In genomic region chr5:74851684-74852353, GRCh38 we compare ENCODE assay signal across 10 cellular contexts. TPM values are rescaled to one million over a fixed set of nuclear protein-coding genes. Genes with fewer than 3 reads are reported as not detected.
DNase-seq lines count a peak whose midpoint lies in the region; ATAC-seq and TF ChIP-seq lines count a peak whose summit lies in the region.
"Had no signal": no experiment of that assay in that cellular context is flagged by ENCODE, and none has a peak within 500 bp of the region (broad histone marks: within the 10 kb centered on the region; RNA-seq: fewer than 3 reads in every experiment).

No MANE protein-coding gene starts in this region.

- no peaks in the 10 kb centered on the region for H3K27me3 Mint-ChIP-seq in activated T-helper 2 cell treated with anti-CD3 and anti-CD28 coated beads, Interferon-gamma antibody, Interleukin-2, Interleukin-4, amounts not matched to agents 10 μg/mL and 5 μg/mL and 100 μg/mL, durations not matched to agents 14 hours and 24 hours and 36 hours (ENCODE audit: low read depth)
- no peaks in the 10 kb centered on the region for H3K27me3 Mint-ChIP-seq in type B pancreatic cell

- peak overlapping the region; percentile 21 for H3K27ac Mint-ChIP-seq in activated T-helper 2 cell treated with anti-CD3 and anti-CD28 coated beads, Interferon-gamma antibody, Interleukin-2, Interleukin-4, amounts not matched to agents 10 μg/mL and 5 μg/mL and 100 μg/mL, durations not matched to agents 14 hours and 24 hours and 36 hours
- no peak overlapping the region for H3K27ac Mint-ChIP-seq in type B pancreatic cell

- no peaks in the 10 kb centered on the region for H3K36me3 Mint-ChIP-seq in activated T-helper 2 cell treated with anti-CD3 and anti-CD28 coated beads, Interferon-gamma antibody, Interleukin-2, Interleukin-4, amounts not matched to agents 10 μg/mL and 5 μg/mL and 100 μg/mL, durations not matched to agents 14 hours and 24 hours and 36 hours (ENCODE audit: low read depth)
- peaks cover 14% of the 10 kb centered on the region for H3K36me3 Mint-ChIP-seq in type B pancreatic cell

- intact Hi-C loops in activated T-helper 2 cell treated with anti-CD3 and anti-CD28 coated beads, Interferon-gamma antibody, Interleukin-2, Interleukin-4, amounts not matched to agents 10 μg/mL and 5 μg/mL and 100 μg/mL, durations not matched to agents 14 hours and 24 hours and 36 hours (cut with micrococcal nuclease): loop anchor here (2.0 kb wide), 1 partner anchor 85 kb away; the partner anchor contains the start of genes GFM2 and NSA2

- no peaks in the 10 kb centered on the region for H3K27me3 ChIP-seq in layer of hippocampus (ENCODE audit: control insufficient read depth, insufficient read depth, low read length)

- peaks cover 14% of the 10 kb centered on the region for H3K9me3 Mint-ChIP-seq in activated T-helper 2 cell treated with anti-CD3 and anti-CD28 coated beads, Interferon-gamma antibody, Interleukin-2, Interleukin-4, amounts not matched to agents 10 μg/mL and 5 μg/mL and 100 μg/mL, durations not matched to agents 14 hours and 24 hours and 36 hours
- H3K9me3 Mint-ChIP-seq in type B pancreatic cell: peaks cover 11% of the 10 kb centered on the region

- H3K4me3 Mint-ChIP-seq in activated T-helper 2 cell treated with anti-CD3 and anti-CD28 coated beads, Interferon-gamma antibody, Interleukin-2, Interleukin-4, amounts not matched to agents 10 μg/mL and 5 μg/mL and 100 μg/mL, durations not matched to agents 14 hours and 24 hours and 36 hours (ENCODE audit: low read depth): peak overlapping the region; percentile 43
- no peak overlapping the region for H3K4me3 Mint-ChIP-seq in type B pancreatic cell

- peak; percentile 80 for DNase-seq in AG08395 (ENCODE audit: low spot score)
- DNase-seq in activated T-helper 2 cell treated with anti-CD3 and anti-CD28 coated beads, Interferon-gamma antibody, Interleukin-2, Interleukin-4, amounts not matched to agents 10 μg/mL and 5 μg/mL and 100 μg/mL, durations not matched to agents 14 hours and 24 hours and 36 hours (ENCODE audit: low spot score): no peak
- no peak for DNase-seq in SW480 (ENCODE audit: low spot score)
- DNase-seq in stimulated activated CD8-positive, alpha-beta memory T cell treated with anti-CD3 and anti-CD28 coated beads, Interleukin-4, amount 100 ng/mL, for 48 hours: no peak
- no peak for DNase-seq in type B pancreatic cell (ENCODE audit: extremely low spot score, unreplicated experiment)
- no peak for DNase-seq in NCI-H2227 (lab: John Stamatoyannopoulos, UW; ENCODE audit: unreplicated experiment)
- DNase-seq: hippocampal formation, T1000 had no signal

- peak; percentile 49 for ATAC-seq in HG02759 (IDR thresholded peaks at IDR 0.05; ENCODE audit: unreplicated experiment)

- H3K4me1 Mint-ChIP-seq in activated T-helper 2 cell treated with anti-CD3 and anti-CD28 coated beads, Interferon-gamma antibody, Interleukin-2, Interleukin-4, amounts not matched to agents 10 μg/mL and 5 μg/mL and 100 μg/mL, durations not matched to agents 14 hours and 24 hours and 36 hours (ENCODE audit: low read depth): peaks cover 10% of the 10 kb centered on the region
- H3K4me1 Mint-ChIP-seq in type B pancreatic cell (ENCODE audit: unreplicated experiment): peaks cover 11% of the 10 kb centered on the region

- TF ChIP-seq CTCF in type B pancreatic cell (conservative IDR thresholded peaks at IDR 0.05): no peak

- H3K27ac ChIP-seq in layer of hippocampus (ENCODE audit: low read depth, low read length): peak overlapping the region; percentile 40

RNA-seq across cellular contexts. Expression of gene FAM169A, which starts 14.4 kb away (rescaled TPM):
- total RNA-seq in activated T-helper 2 cell treated with anti-CD3 and anti-CD28 coated beads, Interferon-gamma antibody, Interleukin-2, Interleukin-4, amounts not matched to agents 10 μg/mL and 5 μg/mL and 100 μg/mL, durations not matched to agents 14 hours and 24 hours and 36 hours: 1.9 and 2.1 TPM in 2 replicates
- 14.5 and 25.4 TPM in 2 replicates for total RNA-seq in type B pancreatic cell (ENCODE audit: low replicate concordance)
